ENCODE assay signal across 19 cellular contexts in genomic region chr2:152415811-152416210, GRCh38.
DNase-seq lines count a peak whose midpoint lies in the region; ATAC-seq, FAIRE-seq and TF ChIP-seq lines count a peak whose summit lies in the region.
"Had no signal": no experiment of that assay in that cellular context is flagged by ENCODE, and none has a peak within 500 bp of the region (broad histone marks: within the 10 kb centered on the region; RNA-seq: fewer than 3 reads in every experiment).

No MANE protein-coding gene starts in this region.

- H3K9ac ChIP-seq in HepG2 (ENCODE audit: insufficient read depth, low read depth, low read length) = no peak overlapping the region
- H3K9ac ChIP-seq: parathyroid adenoma had no signal

- no peaks in the 10 kb centered on the region for H3K9me3 ChIP-seq in MG63
- no peaks in the 10 kb centered on the region for H3K9me3 ChIP-seq in HepG2 (ENCODE audit: low read length)
- H3K9me3 ChIP-seq: lower lobe of right lung, SJSA1 had no signal

- H3K4me2 ChIP-seq in HepG2 (ENCODE audit: low read depth, low read length) = no peak overlapping the region

- POLR2A ChIA-PET in HepG2 (lab: Yijun Ruan, JAX) = interaction anchor here (0.7 to 2.4 kb wide), 3 partner anchors 10 to 78 kb away, joined by 3 to 9 read pairs (median 6); no protein-coding TSS in a partner anchor
- POLR2A ChIA-PET in RWPE1 (lab: Yijun Ruan, JAX; ENCODE audit: low non-redundant PET) = no interaction called here

- no peak for ATAC-seq in HepG2
- no peak for ATAC-seq in GM18873 (IDR thresholded peaks at IDR 0.05; ENCODE audit: low FRiP score, unreplicated experiment)
- ATAC-seq: activated CD8-positive, alpha-beta memory T cell treated with anti-CD3 and anti-CD28 coated beads, Interleukin-2, amount 10 ng/mL, durations not matched to agents 7 days and 5 days; K562 had no signal

- H2AFZ ChIP-seq in HepG2 (ENCODE audit: low read length) = no peak overlapping the region
- H2AFZ ChIP-seq: parathyroid adenoma had no signal

- TF ChIP-seq CTCF in AG10803 (conservative IDR thresholded peaks at IDR 0.05; ENCODE audit: low read length) (no peak), HepG2 (CRISPR knock-in tag; IDR thresholded peaks at IDR 0.05) (no peak), RWPE1 (conservative IDR thresholded peaks at IDR 0.05; ENCODE audit: low read depth) (no peak)

- in situ Hi-C loops in HepG2 (cut with HindIII; ENCODE audit: extremely low pct_ligation_motif_present, low pct_unique_long_range_greater_than_20kb) = no loop called here

- H3K4me3 ChIP-seq in AG10803 (ENCODE audit: low read length) (no peak overlapping the region), MG63 (no peak overlapping the region), HepG2 (replicated peaks in 1 of 3; ENCODE audit: insufficient read depth in 1 of 3, low read depth in 2 of 3, low read length in 3 of 3) (no peak overlapping the region)
- H3K4me3 ChIP-seq: coronary artery, K562, lower lobe of right lung, SJSA1 had no signal

- TF ChIP-seq RAD21 in HepG2 (CRISPR knock-in tag; IDR thresholded peaks at IDR 0.05) = no peak

- intact Hi-C loops in HepG2 (cut with micrococcal nuclease; ENCODE audit: unreplicated experiment) = loop anchor here (10.0 kb wide), 1 partner anchor 241 kb away; the partner anchor contains the start of gene STAM2

- H3K27ac ChIP-seq in cingulate gyrus (ENCODE audit: low read depth, low read length) = peak overlapping the region; percentile 54
- no peak overlapping the region for H3K27ac ChIP-seq in HepG2 (ENCODE audit: extremely low read length, insufficient read depth, low read length)
- H3K27ac ChIP-seq in RWPE1 = no peak overlapping the region
- H3K27ac ChIP-seq: coronary artery, lower lobe of right lung, parathyroid adenoma, SJSA1 had no signal

- TF ChIP-seq EP300 in HepG2 (IDR thresholded peaks at IDR 0.05; ENCODE audit: low read depth in 2 of 2, low read length in 2 of 2) (no peak), HepG2 (CRISPR knock-in tag; IDR thresholded peaks at IDR 0.05; ENCODE audit: borderline replicate concordance) (no peak)

- no TSS peak for BruUV-seq in HepG2 (replicated peaks; lab: Mats Ljungman, UMichigan)

- peaks cover 99% of the 10 kb centered on the region for H3K79me2 ChIP-seq in HepG2 (ENCODE audit: insufficient read depth, low read length)
- H3K79me2 ChIP-seq: parathyroid adenoma had no signal

- FAIRE-seq in HepG2 (lab: Jason Lieb, UNC) = no peak
- FAIRE-seq: K562, small intestine had no signal

- peaks cover 71% of the 10 kb centered on the region for H3K4me1 ChIP-seq in HepG2 (ENCODE audit: insufficient read depth, low read length)

- WGBS in HepG2 (ENCODE audit: low lambda C conversion rate) = 98% methylated on average over 3 of the region's 3 CpGs

- H4K20me1 ChIP-seq in HepG2 (ENCODE audit: insufficient read depth, low read length) = no peaks in the 10 kb centered on the region

- H3K27me3 ChIP-seq in MG63 = no peaks in the 10 kb centered on the region
- H3K27me3 ChIP-seq in HepG2 (ENCODE audit: control insufficient read depth in 1 of 2, insufficient read depth in 2 of 2, low read length in 2 of 2) = no peaks in the 10 kb centered on the region
- H3K27me3 ChIP-seq: SJSA1 had no signal

- DNase-seq in AG10803 (ENCODE audit: low read depth) = peak; percentile 56
- peak; percentile 52 for DNase-seq in MG63
- no peak for DNase-seq in HepG2 (ENCODE audit: low spot score)
- no peak for DNase-seq in NCI-H2081 (lab: John Stamatoyannopoulos, UW)
- no peak for DNase-seq in RWPE1 (ENCODE audit: low spot score)
- no peak for DNase-seq in erythroblast (lab: John Stamatoyannopoulos, UW)
- DNase-seq: activated CD8-positive, alpha-beta memory T cell treated with anti-CD3 and anti-CD28 coated beads, Interleukin-2, amount 10 ng/mL, durations not matched to agents 7 days and 5 days; AML-193; glutamatergic neuron; lower lobe of right lung; NCI-H1930; NCI-H524 treated with DMSO at 0.1 percent for 48 hours had no signal

- H3K36me3 ChIP-seq in MG63 (no peaks in the 10 kb centered on the region; the same call in 1 of the 2 replicates), HepG2 (replicated peaks in 1 of 2; ENCODE audit: control insufficient read depth in 1 of 2, insufficient read depth in 2 of 2, low read length in 2 of 2) (peaks cover 8 to 10% of the 10 kb centered on the region in 2 experiments; a peak in 4 of 5 replicates)
- H3K36me3 ChIP-seq: lower lobe of right lung, SJSA1 had no signal

- CTCF ChIA-PET in HepG2 (lab: Yijun Ruan, JAX; ENCODE audit: low intra/inter-chr PET ratio, low total read pairs) (no interaction called here), RWPE1 (lab: Yijun Ruan, JAX) (no interaction called here)

- TF ChIP-seq POLR2A in HepG2 (IDR thresholded peaks at IDR 0.05; ENCODE audit: insufficient read depth in 1 of 2, low read depth in 2 of 2, low read length in 2 of 2) (no peak), erythroblast (IDR thresholded peaks at IDR 0.05; ENCODE audit: low read length) (no peak)

TF ChIP-seq in HepG2, 621 proteins besides CTCF, POLR2A, EP300 and RAD21:
- TF ChIP-seq STAG1 (CRISPR knock-in tag; IDR thresholded peaks at IDR 0.05) (no peak), ZBTB26 (CRISPR knock-in tag; IDR thresholded peaks at IDR 0.05; ENCODE audit: borderline replicate concordance) (peak; percentile 36; the same call in 1 of the 2 replicates), ZMAT5 (CRISPR knock-in tag; IDR thresholded peaks at IDR 0.05; ENCODE audit: borderline replicate concordance, low read depth) (no peak), PBX3 (CRISPR knock-in tag; IDR thresholded peaks at IDR 0.05; ENCODE audit: borderline replicate concordance) (no peak), MIER3 (CRISPR knock-in tag; IDR thresholded peaks at IDR 0.05; ENCODE audit: borderline replicate concordance) (no peak), CSRNP1 (CRISPR knock-in tag; IDR thresholded peaks at IDR 0.05) (0 out of 2 replicates have a peak, but pooled peaks have one; percentile 0), TBP (CRISPR knock-in tag; IDR thresholded peaks at IDR 0.05) (no peak), SIX1 (CRISPR knock-in tag; IDR thresholded peaks at IDR 0.05; ENCODE audit: borderline replicate concordance) (no peak), MTA3 (CRISPR knock-in tag; IDR thresholded peaks at IDR 0.05) (no peak)

Comparison
In these comparisons a context has a peak if more than half of its experiments do, and no peak if none do; other contexts are left out.
1. DNase-seq: peak in AG10803 (single experiment) and MG63 (single experiment); none in HepG2 (single experiment), NCI-H2081 (0 of 2), RWPE1 (single experiment) and erythroblast (0 of 2).